18 cellular contexts compared by ENCODE assay signal in genomic region chr15:41983621-41984571, GRCh38. TPM values are rescaled to one million over a fixed set of nuclear protein-coding genes. Genes with fewer than 3 reads are reported as not detected.
DNase-seq lines count a peak whose midpoint lies in the region; ATAC-seq and TF ChIP-seq lines count a peak whose summit lies in the region.
"Had no signal": no experiment of that assay in that cellular context is flagged by ENCODE, and none has a peak within 500 bp of the region (broad histone marks: within the 10 kb centered on the region; RNA-seq: fewer than 3 reads in every experiment).

No MANE protein-coding gene starts in this region.

- peak; percentile 10 for DNase-seq in D341Med (ENCODE audit: low spot score)
- no peak for DNase-seq in GM23338 (ENCODE audit: low spot score)
- DNase-seq in endothelial cell (ENCODE audit: low spot score), result no peak
- DNase-seq in stomach, result peak; percentile 24
- no peak for DNase-seq in activated naive CD8-positive, alpha-beta T cell treated with anti-CD3 and anti-CD28 coated beads for 36 hours
- no peak for DNase-seq in left lung
- DNase-seq: COR-L47, DMS53, Kasumi-1, MM.1S, NCI-H1092 treated with DMSO at 0.1 percent for 48 hours, NCI-H2081 treated with DMSO at 0.1 percent for 48 hours, NCI-H510A, NCI-H82 had no signal

- peaks cover 13% of the 10 kb centered on the region for H3K4me1 ChIP-seq in GM23338 (ENCODE audit: insufficient read depth)
- H3K4me1 ChIP-seq in stomach, result peaks cover 23 to 30% (median 28%) of the 10 kb centered on the region in 4 donors
- peaks cover 0 to 11% of the 10 kb centered on the region in 2 donors for H3K4me1 ChIP-seq in left lung
- H3K4me1 ChIP-seq: HAP-1 had no signal

- no peaks in the 10 kb centered on the region for H3K36me3 Mint-ChIP-seq in GM23338 (ENCODE audit: low read depth)
- H3K36me3 Mint-ChIP-seq in endothelial cell (ENCODE audit: low read depth, unreplicated experiment), result no peaks in the 10 kb centered on the region
- H3K36me3 Mint-ChIP-seq in activated naive CD8-positive, alpha-beta T cell treated with anti-CD3 and anti-CD28 coated beads for 36 hours, result no peaks in the 10 kb centered on the region

- H3K27ac ChIP-seq in GM23338 (ENCODE audit: low read depth) (no peak overlapping the region), stomach (no peak overlapping the region), left lung (no peak overlapping the region)

- TF ChIP-seq CTCF in GM23338 (conservative IDR thresholded peaks at IDR 0.05; ENCODE audit: low read depth in 2 of 2) (no peak), endothelial cell (IDR thresholded peaks at IDR 0.05; ENCODE audit: unreplicated experiment) (no peak), stomach (IDR thresholded peaks at IDR 0.05) (no peak), left lung (IDR thresholded peaks at IDR 0.05) (no peak)

- H3K27me3 Mint-ChIP-seq in GM23338 (ENCODE audit: insufficient read depth, low read depth, poor library complexity) (peaks cover 10% of the 10 kb centered on the region), endothelial cell (ENCODE audit: unreplicated experiment) (peaks cover 10% of the 10 kb centered on the region)
- no peaks in the 10 kb centered on the region for H3K27me3 Mint-ChIP-seq in activated naive CD8-positive, alpha-beta T cell treated with anti-CD3 and anti-CD28 coated beads for 36 hours

- H3K27me3 ChIP-seq in GM23338 (ENCODE audit: insufficient read depth), result no peaks in the 10 kb centered on the region
- H3K27me3 ChIP-seq in stomach, result no peaks in the 10 kb centered on the region
- no peaks in the 10 kb centered on the region for H3K27me3 ChIP-seq in left lung

- WGBS in stomach, 5 donors, result 91 to 95% (median 94%) methylated on average over 16 to 17 of the region's 17 CpGs

- H3K4me3 Mint-ChIP-seq in GM23338 (no peak overlapping the region), endothelial cell (ENCODE audit: unreplicated experiment) (no peak overlapping the region)
- H3K4me3 Mint-ChIP-seq in activated naive CD8-positive, alpha-beta T cell treated with anti-CD3 and anti-CD28 coated beads for 36 hours, result no peak overlapping the region
- H3K4me3 Mint-ChIP-seq: IgD-negative memory B cell had no signal

- H3K36me3 ChIP-seq in GM23338 (ENCODE audit: insufficient read depth) (no peaks in the 10 kb centered on the region), stomach (no peaks in the 10 kb centered on the region), left lung (no peaks in the 10 kb centered on the region)
- H3K36me3 ChIP-seq: HAP-1 had no signal

- no peaks in the 10 kb centered on the region for H4K20me1 ChIP-seq in GM23338 (replicated peaks; ENCODE audit: insufficient read depth)

- H3K9me3 Mint-ChIP-seq in GM23338 (no peaks in the 10 kb centered on the region), endothelial cell (ENCODE audit: unreplicated experiment) (no peaks in the 10 kb centered on the region)
- H3K9me3 Mint-ChIP-seq in activated naive CD8-positive, alpha-beta T cell treated with anti-CD3 and anti-CD28 coated beads for 36 hours, result no peaks in the 10 kb centered on the region
- H3K9me3 Mint-ChIP-seq: IgD-negative memory B cell had no signal

- H3K4me1 Mint-ChIP-seq in GM23338 (peaks cover 19% of the 10 kb centered on the region), endothelial cell (ENCODE audit: unreplicated experiment) (peaks cover 23% of the 10 kb centered on the region)
- H3K4me1 Mint-ChIP-seq in activated naive CD8-positive, alpha-beta T cell treated with anti-CD3 and anti-CD28 coated beads for 36 hours, result no peaks in the 10 kb centered on the region
- H3K4me1 Mint-ChIP-seq: IgD-negative memory B cell had no signal

- ATAC-seq in GM23338 (peak; percentile 14; the same call in 1 of the 3 replicates), GM18858 (IDR thresholded peaks at IDR 0.05; ENCODE audit: unreplicated experiment) (no peak), left lung (no peak)

- no peak overlapping the region for H2AFZ ChIP-seq in GM23338

- no peak overlapping the region for H3K27ac Mint-ChIP-seq in GM23338
- H3K27ac Mint-ChIP-seq in endothelial cell (ENCODE audit: unreplicated experiment), result peak overlapping the region; percentile 30
- no peak overlapping the region for H3K27ac Mint-ChIP-seq in activated naive CD8-positive, alpha-beta T cell treated with anti-CD3 and anti-CD28 coated beads for 36 hours
- H3K27ac Mint-ChIP-seq: IgD-negative memory B cell had no signal

- intact Hi-C loops in stomach (cut with DNase I; ENCODE audit: low total_unique reads), result no loop called here
- intact Hi-C loops in left lung (cut with DNase I), result no loop called here

- no peak overlapping the region for H3K4me2 ChIP-seq in GM23338

- no peaks in the 10 kb centered on the region for H3F3A ChIP-seq in GM23338 (replicated peaks; ENCODE audit: low read depth)

- H3K4me3 ChIP-seq in GM23338 (no peak overlapping the region), stomach (no peak overlapping the region), left lung (no peak overlapping the region)
- H3K4me3 ChIP-seq: HAP-1 had no signal

- no peaks in the 10 kb centered on the region for H3K9me2 ChIP-seq in GM23338 (ENCODE audit: insufficient read depth)

- no peak for TF ChIP-seq POLR2A in stomach (IDR thresholded peaks at IDR 0.05)

- H3K9me3 ChIP-seq in stomach, result no peaks in the 10 kb centered on the region
- no peaks in the 10 kb centered on the region for H3K9me3 ChIP-seq in left lung
- H3K9me3 ChIP-seq: HAP-1 had no signal

- no peak for TF ChIP-seq EP300 in stomach (IDR thresholded peaks at IDR 0.05)

- H3K79me2 ChIP-seq in GM23338 (replicated peaks; ENCODE audit: insufficient read depth), result no peaks in the 10 kb centered on the region

TF ChIP-seq in GM23338, 12 proteins besides CTCF, POLR2A, EP300 and RAD21 (continues in another document):
- no peak for TF ChIP-seq STAT1 (IDR thresholded peaks at IDR 0.05; ENCODE audit: unreplicated experiment)

RNA-seq across cellular contexts. Expression of gene EHD4, which starts 11.5 kb away (rescaled TPM):
- total RNA-seq in GM23338 (2014; rRNA removed; shearing (Covaris generic)), result 30.6 and 31.0 TPM in 2 replicates
- polyA plus RNA-seq in GM23338 (2016; fragmentation: Nextera tagmentation; extraction: Ambion mirVana), result 11.2 and 13.0 TPM in 2 replicates
- total RNA-seq in endothelial cell (ENCODE audit: unreplicated experiment), result 64.9 TPM
- total RNA-seq in stomach, result 10 to 100 TPM in 4 of 5 donors, 1 to 10 TPM in 1; 9.4 to 86.4 (median 23.1) TPM
- polyA plus RNA-seq in stomach, result 10 to 100 TPM in 1 of 3 donors, 1 to 10 TPM in 2; 5.8 to 12.1 (median 9.8) TPM
- total RNA-seq in activated naive CD8-positive, alpha-beta T cell treated with anti-CD3 and anti-CD28 coated beads for 36 hours, result 10 to 100 TPM; 23.5 to 23.6 TPM
- 10 to 100 TPM; 23.0 to 32.6 TPM for total RNA-seq in left lung

RNA-seq across cellular contexts. Expression of gene PLA2G4E, which starts 36.9 kb away (rescaled TPM):
- total RNA-seq in GM23338 (2014; rRNA removed; shearing (Covaris generic)), result not detected in 2 replicates
- not detected in 2 replicates for polyA plus RNA-seq in GM23338 (2016; fragmentation: Nextera tagmentation; extraction: Ambion mirVana)
- not detected for total RNA-seq in endothelial cell (ENCODE audit: unreplicated experiment)
- total RNA-seq in stomach, result not detected
- under 1 TPM in 1 of 3 donors, not detected in 2; 0.78 TPM for polyA plus RNA-seq in stomach
- not detected for total RNA-seq in activated naive CD8-positive, alpha-beta T cell treated with anti-CD3 and anti-CD28 coated beads for 36 hours
- 1 to 10 TPM in 1 of 2 donors, under 1 TPM in 1; 0.12 to 1.2 TPM for total RNA-seq in left lung
- total RNA-seq: HT1080 had no signal
- polyA plus RNA-seq: IgD-negative memory B cell had no signal

Comparison
In these comparisons a context has a peak if more than half of its experiments do, and no peak if none do; other contexts are left out.
1. DNase-seq: peak in D341Med (single experiment) and stomach (single experiment); none in GM23338 (single experiment), endothelial cell (single experiment), activated naive CD8-positive, alpha-beta T cell treated with anti-CD3 and anti-CD28 coated beads for 36 hours (single experiment) and left lung (0 of 2).